In the genomic region with DNA sequence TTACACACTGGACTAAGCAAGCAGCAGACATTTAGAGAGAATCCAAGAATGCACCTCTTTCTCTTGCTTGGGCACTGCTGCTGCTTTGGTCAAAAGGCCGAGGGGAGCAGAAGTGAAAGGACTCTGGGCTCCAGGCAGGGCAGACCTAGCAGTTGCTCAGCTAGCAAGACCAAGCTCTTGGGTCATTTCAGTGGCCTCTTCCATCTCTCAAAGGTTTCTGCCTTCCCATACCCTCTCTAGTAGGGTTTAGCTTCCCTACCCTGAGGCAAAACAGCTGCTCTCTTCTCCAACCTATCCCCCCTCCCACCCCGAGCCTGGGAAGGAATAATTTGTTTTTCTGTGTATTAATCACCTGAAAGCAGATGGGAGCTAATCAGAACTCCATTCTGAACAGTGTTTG, we compare ENCODE assay signal across 21 cellular contexts. TPM values are rescaled to one million over a fixed set of nuclear protein-coding genes. Genes with fewer than 3 reads are reported as not detected.
"Had no signal": no experiment of that assay in that cellular context is flagged by ENCODE, and none has a peak within 500 bp of the region (broad histone marks: within the 10 kb centered on the region; RNA-seq: fewer than 3 reads in every experiment).

No MANE protein-coding gene starts in this region.

- H3K4me1 ChIP-seq: lower lobe of right lung had no signal

- H3K4me3 ChIP-seq: cardiac muscle cell, lower lobe of right lung, thoracic aorta had no signal

- H3K27me3 ChIP-seq: cardiac muscle cell had no signal

- H3K27ac ChIP-seq: cardiac muscle cell, lower lobe of right lung, thoracic aorta had no signal

- H3K27ac Mint-ChIP-seq: activated T-helper 1 cell treated with anti-CD3 and anti-CD28 coated beads, Interleukin-12 subunit alpha, Interleukin-12 subunit beta, Interleukin-2, Interleukin-4 antibody, amounts not matched to agents 30 ng/mL and 10 ng/mL and 1 ng/mL, durations not matched to agents 14 hours and 24 hours and 36 hours; dendritic cell treated with granulocyte-macrophage colony-stimulating factor and Interleukin-4, amounts not matched to agents 40 ng/mL and 50 ng/mL, for 4 days; nephron; stimulated activated naive B cell treated with anti-CD40 and anti-IgM and Interleukin-4, amounts not matched to agents 10 μg/mL and 1 μg/mL and 100 μg/mL, for 72 hours had no signal

- H3K4me1 Mint-ChIP-seq: nephron; stimulated activated naive B cell treated with anti-CD40 and anti-IgM and Interleukin-4, amounts not matched to agents 10 μg/mL and 1 μg/mL and 100 μg/mL, for 72 hours had no signal

- H3K9me3 Mint-ChIP-seq: activated naive CD8-positive, alpha-beta T cell treated with anti-CD3 and anti-CD28 coated beads, Interleukin-2, amount 10 ng/mL, durations not matched to agents 7 days and 5 days; activated T-helper 1 cell treated with anti-CD3 and anti-CD28 coated beads, Interleukin-12 subunit alpha, Interleukin-12 subunit beta, Interleukin-2, Interleukin-4 antibody, amounts not matched to agents 30 ng/mL and 10 ng/mL and 1 ng/mL, durations not matched to agents 14 hours and 24 hours and 36 hours; dendritic cell treated with granulocyte-macrophage colony-stimulating factor and Interleukin-4, amounts not matched to agents 40 ng/mL and 50 ng/mL, for 4 days; nephron; stimulated activated naive B cell treated with anti-CD40 and anti-IgM and Interleukin-4, amounts not matched to agents 10 μg/mL and 1 μg/mL and 100 μg/mL, for 72 hours had no signal

- H3K9me3 ChIP-seq: lower lobe of right lung, thoracic aorta had no signal

- H3K4me3 Mint-ChIP-seq: activated naive CD8-positive, alpha-beta T cell treated with anti-CD3 and anti-CD28 coated beads, Interleukin-2, amount 10 ng/mL, durations not matched to agents 7 days and 5 days; activated T-helper 1 cell treated with anti-CD3 and anti-CD28 coated beads, Interleukin-12 subunit alpha, Interleukin-12 subunit beta, Interleukin-2, Interleukin-4 antibody, amounts not matched to agents 30 ng/mL and 10 ng/mL and 1 ng/mL, durations not matched to agents 14 hours and 24 hours and 36 hours; dendritic cell treated with granulocyte-macrophage colony-stimulating factor and Interleukin-4, amounts not matched to agents 40 ng/mL and 50 ng/mL, for 4 days; nephron; stimulated activated naive B cell treated with anti-CD40 and anti-IgM and Interleukin-4, amounts not matched to agents 10 μg/mL and 1 μg/mL and 100 μg/mL, for 72 hours had no signal

- FAIRE-seq: islet of Langerhans had no signal

- DNase-seq: activated CD4-positive, alpha-beta T cell treated with anti-CD3 and anti-CD28 coated beads, Interleukin-2, amount 50 U/mL, for 4 hours; activated CD4-positive, CD25-positive, alpha-beta regulatory T cell treated with anti-CD3 and anti-CD28 coated beads, Interleukin-2, amount 50 U/mL, for 72 hours; activated naive CD4-positive, alpha-beta T cell treated with Interleukin-2 at 50 U/mL for 16 hours; activated naive CD8-positive, alpha-beta T cell treated with anti-CD3 and anti-CD28 coated beads, Interleukin-2, amount 10 ng/mL, durations not matched to agents 7 days and 5 days; activated T-cell treated with anti-CD3 and anti-CD28 coated beads for 4 hours; amygdala; effector CD8-positive, alpha-beta T cell; hippocampal formation; left colon; lower lobe of right lung; midbrain; nucleus accumbens; posterior cingulate gyrus; retina; stimulated activated naive B cell treated with anti-CD40 and anti-IgM and Interleukin-4, amounts not matched to agents 10 μg/mL and 1 μg/mL and 100 μg/mL, for 72 hours had no signal

- ATAC-seq: left colon; lower lobe of right lung; stimulated activated naive B cell treated with anti-CD40 and anti-IgM and Interleukin-4, amounts not matched to agents 10 μg/mL and 1 μg/mL and 100 μg/mL, for 72 hours had no signal

- H3K27me3 Mint-ChIP-seq: activated naive CD8-positive, alpha-beta T cell treated with anti-CD3 and anti-CD28 coated beads, Interleukin-2, amount 10 ng/mL, durations not matched to agents 7 days and 5 days; dendritic cell treated with granulocyte-macrophage colony-stimulating factor and Interleukin-4, amounts not matched to agents 40 ng/mL and 50 ng/mL, for 4 days; stimulated activated naive B cell treated with anti-CD40 and anti-IgM and Interleukin-4, amounts not matched to agents 10 μg/mL and 1 μg/mL and 100 μg/mL, for 72 hours had no signal

- H3K36me3 ChIP-seq: cardiac muscle cell had no signal

RNA-seq across cellular contexts. Expression of a gene that starts 25.8 kb away (rescaled TPM):
- polyA plus RNA-seq: cardiac muscle cell had no signal
